In the genomic region with DNA sequence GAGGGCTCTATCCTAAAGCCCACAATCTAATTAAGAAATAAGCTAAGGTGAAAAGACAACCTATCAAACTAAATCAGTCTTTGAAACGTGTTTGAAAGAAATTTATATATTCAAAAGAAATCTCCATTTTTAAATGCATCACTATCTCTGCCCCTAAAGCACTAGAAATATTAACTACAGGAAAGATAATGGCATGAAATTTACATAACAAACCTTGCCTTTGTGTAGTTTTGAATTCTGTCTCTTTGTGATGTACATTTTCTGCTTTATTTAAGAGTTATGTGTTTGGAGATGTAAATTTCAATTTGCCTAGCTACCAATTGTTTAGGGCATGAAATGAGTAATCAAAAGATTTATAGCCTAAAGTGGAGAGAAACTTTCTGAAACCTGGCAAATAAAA, we compare ENCODE assay signal across 19 cellular contexts.
DNase-seq lines count a peak whose midpoint lies in the region; FAIRE-seq and TF ChIP-seq lines count a peak whose summit lies in the region.
"Had no signal": no experiment of that assay in that cellular context is flagged by ENCODE, and none has a peak within 500 bp of the region (broad histone marks: within the 10 kb centered on the region; RNA-seq: fewer than 3 reads in every experiment).

No MANE protein-coding gene starts in this region.

- no peaks in the 10 kb centered on the region for H3K36me3 ChIP-seq in HUES64 (ENCODE audit: insufficient read depth, low read length)
- no peaks in the 10 kb centered on the region for H3K36me3 ChIP-seq in kidney (ENCODE audit: control insufficient read depth in 1 of 2, insufficient read depth in 2 of 2, low read length in 2 of 2)
- H3K36me3 ChIP-seq: HAP-1 had no signal

- TF ChIP-seq CTCF in kidney (IDR thresholded peaks at IDR 0.05; ENCODE audit: borderline replicate concordance, extremely low read depth, insufficient read depth): no peak

- no peaks in the 10 kb centered on the region for H3K27me3 ChIP-seq in HUES64 (ENCODE audit: insufficient read depth, low read length)

- no CpG with 5 or more reads among the region's 1 CpG for WGBS in HUES64

- H3K9ac ChIP-seq in HUES64 (ENCODE audit: low read depth, low read length) (no peak overlapping the region), kidney (ENCODE audit: low read length in 2 of 2) (no peak overlapping the region)

- DNase-seq in GM18507 (ENCODE audit: extremely low spot score, insufficient read length, low read depth) (no peak), kidney (no peak), NCI-H1694 treated with DMSO at 0.1 percent for 48 hours (lab: John Stamatoyannopoulos, UW) (no peak), pons (ENCODE audit: low spot score) (no peak)
- DNase-seq in activated T-cell treated with anti-CD3 and anti-CD28 coated beads, Interleukin-2, amount 50 U/mL, for 1 hour: no peak
- DNase-seq: AML-193; Caco-2; CD4-positive, alpha-beta T cell; KBM-7 had no signal

- H3K4me3 ChIP-seq in HUES64 (ENCODE audit: low read length) (no peak overlapping the region), kidney (ENCODE audit: low read length in 2 of 2) (no peak overlapping the region)
- H3K4me3 ChIP-seq: A549, HAP-1 had no signal

- intact Hi-C loops in kidney (cut with DNase I): no loop called here

- H3K9me3 ChIP-seq in HUES64 (ENCODE audit: insufficient read depth, low read depth, low read length) (no peaks in the 10 kb centered on the region), kidney (ENCODE audit: control insufficient read depth in 1 of 2, low read length in 2 of 2) (no peaks in the 10 kb centered on the region)
- H3K9me3 ChIP-seq: A549, Caco-2, HAP-1 had no signal

- peaks cover 17% of the 10 kb centered on the region for H3K4me1 ChIP-seq in HUES64 (ENCODE audit: insufficient read depth, low read length)
- no peaks in the 10 kb centered on the region for H3K4me1 ChIP-seq in kidney (ENCODE audit: control insufficient read depth in 1 of 2, insufficient read depth in 1 of 2, low read depth in 1 of 2, low read length in 2 of 2)
- H3K4me1 ChIP-seq: A549, Caco-2 had no signal

- H3K27ac ChIP-seq in HUES64 (ENCODE audit: low read depth, low read length) (peak overlapping the region; percentile 78; the same call in 1 of the 2 replicates), kidney (ENCODE audit: low read depth in 2 of 2, low read length in 2 of 2) (no peak overlapping the region)
- H3K27ac ChIP-seq: 22Rv1, A549, C4-2B had no signal

- FAIRE-seq in GM18507 (lab: Jason Lieb, UNC) (peak; percentile 45), colon (lab: Jason Lieb, UNC) (peak; percentile 10), kidney (lab: Jason Lieb, UNC) (peak; percentile 6)
- FAIRE-seq: D721Med, G401.6, GM12892, HepG2 had no signal
